12 cellular contexts compared by ENCODE assay signal in the genomic region with DNA sequence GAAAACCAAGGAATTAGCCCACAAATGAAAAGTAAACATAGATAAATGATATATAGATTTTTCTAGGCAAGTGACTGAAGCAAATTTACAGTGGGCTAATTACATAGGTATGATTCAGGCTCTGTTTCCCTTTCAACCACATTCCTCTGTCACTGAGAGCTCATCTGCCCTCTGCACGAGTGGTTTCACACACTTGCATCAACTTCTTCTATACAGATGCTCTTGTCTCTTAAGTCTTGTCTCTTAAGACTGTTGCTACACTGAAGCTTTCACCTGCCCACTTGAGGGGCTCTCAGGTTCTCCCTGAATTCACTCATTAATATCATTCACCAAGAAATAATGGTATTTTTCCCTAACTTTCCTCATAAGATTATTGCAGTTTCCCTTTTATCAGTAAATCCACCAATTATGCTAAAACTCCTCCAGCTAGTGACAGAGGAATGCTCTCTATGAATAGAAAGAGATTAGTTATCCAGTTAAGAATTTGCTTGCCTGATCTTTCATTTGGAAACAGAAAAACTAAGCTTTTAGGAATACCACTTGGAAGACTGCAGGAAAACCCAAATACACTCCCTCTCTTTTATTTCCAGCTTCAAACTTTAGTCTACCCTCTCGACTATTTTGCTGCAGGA.
DNase-seq lines count a peak whose midpoint lies in the region; ATAC-seq, FAIRE-seq and TF ChIP-seq lines count a peak whose summit lies in the region.
"Had no signal": no experiment of that assay in that cellular context is flagged by ENCODE, and none has a peak within 500 bp of the region (broad histone marks: within the 10 kb centered on the region; RNA-seq: fewer than 3 reads in every experiment).

No MANE protein-coding gene starts in this region.

- H2AFZ ChIP-seq in HepG2 (ENCODE audit: low read length) = no peak overlapping the region

- no peak for TF ChIP-seq EP300 in HepG2 (IDR thresholded peaks at IDR 0.05; ENCODE audit: low read depth in 2 of 2, low read length in 2 of 2)
- no peak for TF ChIP-seq EP300 in HepG2 (CRISPR knock-in tag; IDR thresholded peaks at IDR 0.05; ENCODE audit: borderline replicate concordance)

- H3K27ac Mint-ChIP-seq in activated T-helper 17 cell treated with anti-CD3 and anti-CD28 coated beads, Interleukin-2, amount 50 U/mL, for 72 hours = no peak overlapping the region
- no peak overlapping the region for H3K27ac Mint-ChIP-seq in stimulated activated naive B cell treated with anti-CD40 and anti-IgM and Interleukin-4, amounts not matched to agents 10 μg/mL and 1 μg/mL and 100 μg/mL, for 72 hours
- H3K27ac Mint-ChIP-seq: CD4-positive, alpha-beta T cell had no signal

- H3K4me1 ChIP-seq in HepG2 (ENCODE audit: insufficient read depth, low read length) = no peaks in the 10 kb centered on the region

- peaks cover 11% of the 10 kb centered on the region for H3K9me3 ChIP-seq in HepG2 (ENCODE audit: low read length)
- H3K9me3 ChIP-seq: tibial artery had no signal

- H3K4me1 Mint-ChIP-seq in activated T-helper 17 cell treated with anti-CD3 and anti-CD28 coated beads, Interleukin-2, amount 50 U/mL, for 72 hours = no peaks in the 10 kb centered on the region
- no peaks in the 10 kb centered on the region for H3K4me1 Mint-ChIP-seq in stimulated activated naive B cell treated with anti-CD40 and anti-IgM and Interleukin-4, amounts not matched to agents 10 μg/mL and 1 μg/mL and 100 μg/mL, for 72 hours

- POLR2A ChIA-PET in HepG2 (lab: Yijun Ruan, JAX) = no interaction called here

- H3K9me3 Mint-ChIP-seq in activated T-helper 17 cell treated with anti-CD3 and anti-CD28 coated beads, Interleukin-2, amount 50 U/mL, for 72 hours = no peaks in the 10 kb centered on the region
- H3K9me3 Mint-ChIP-seq in stimulated activated naive B cell treated with anti-CD40 and anti-IgM and Interleukin-4, amounts not matched to agents 10 μg/mL and 1 μg/mL and 100 μg/mL, for 72 hours = no peaks in the 10 kb centered on the region
- H3K9me3 Mint-ChIP-seq: CD4-positive, alpha-beta T cell had no signal

- H3K4me3 ChIP-seq in HepG2 (replicated peaks in 1 of 3; ENCODE audit: insufficient read depth in 1 of 3, low read depth in 2 of 3, low read length in 3 of 3) = no peak overlapping the region
- H3K4me3 ChIP-seq: tibial artery had no signal

- in situ Hi-C loops in HepG2 (cut with HindIII; ENCODE audit: extremely low pct_ligation_motif_present, low pct_unique_long_range_greater_than_20kb) = no loop called here
- in situ Hi-C loops in G401 (cut with HindIII; ENCODE audit: low sequenced_read_pairs) = no loop called here

- TF ChIP-seq RAD21 in HepG2 (CRISPR knock-in tag; IDR thresholded peaks at IDR 0.05) = no peak

- H3K27me3 Mint-ChIP-seq in activated T-helper 17 cell treated with anti-CD3 and anti-CD28 coated beads, Interleukin-2, amount 50 U/mL, for 72 hours = no peaks in the 10 kb centered on the region
- H3K27me3 Mint-ChIP-seq in stimulated activated naive B cell treated with anti-CD40 and anti-IgM and Interleukin-4, amounts not matched to agents 10 μg/mL and 1 μg/mL and 100 μg/mL, for 72 hours = peaks cover 6 to 7% of the 10 kb centered on the region in 2 donors

- H3K36me3 ChIP-seq in HepG2 (replicated peaks in 1 of 2; ENCODE audit: control insufficient read depth in 1 of 2, insufficient read depth in 2 of 2, low read length in 2 of 2) = no peaks in the 10 kb centered on the region
- H3K36me3 ChIP-seq: tibial artery had no signal

- DNase-seq in DMS79 (lab: John Stamatoyannopoulos, UW) (peak; percentile 11), HepG2 (ENCODE audit: low spot score) (no peak), G401 (ENCODE audit: low spot score) (no peak)
- no peak for DNase-seq in stimulated activated naive B cell treated with anti-CD40 and anti-IgM and Interleukin-4, amounts not matched to agents 10 μg/mL and 1 μg/mL and 100 μg/mL, for 72 hours
- DNase-seq in stimulated activated CD8-positive, alpha-beta memory T cell treated with anti-CD3 and anti-CD28 coated beads, Interleukin-4, amount 100 ng/mL, for 48 hours = no peak
- DNase-seq: CD4-positive, alpha-beta T cell; tibial artery had no signal

- ATAC-seq in GM19328 (IDR thresholded peaks at IDR 0.05; ENCODE audit: unreplicated experiment) (peak; percentile 91), HG02981 (IDR thresholded peaks at IDR 0.05; ENCODE audit: unreplicated experiment) (peak; percentile 91), HepG2 (no peak)
- ATAC-seq in activated T-helper 17 cell treated with anti-CD3 and anti-CD28 coated beads, Interleukin-2, amount 50 U/mL, for 72 hours (replicated peaks) = peak; percentile 83
- no peak for ATAC-seq in stimulated activated naive B cell treated with anti-CD40 and anti-IgM and Interleukin-4, amounts not matched to agents 10 μg/mL and 1 μg/mL and 100 μg/mL, for 72 hours (replicated peaks)

- H3K36me3 Mint-ChIP-seq in activated T-helper 17 cell treated with anti-CD3 and anti-CD28 coated beads, Interleukin-2, amount 50 U/mL, for 72 hours (ENCODE audit: low read depth) = no peaks in the 10 kb centered on the region
- peaks cover 0 to 6% of the 10 kb centered on the region in 2 donors for H3K36me3 Mint-ChIP-seq in stimulated activated naive B cell treated with anti-CD40 and anti-IgM and Interleukin-4, amounts not matched to agents 10 μg/mL and 1 μg/mL and 100 μg/mL, for 72 hours

- CTCF ChIA-PET in HepG2 (lab: Yijun Ruan, JAX; ENCODE audit: low intra/inter-chr PET ratio, low total read pairs) = no interaction called here

- TF ChIP-seq CTCF in HepG2 (CRISPR knock-in tag; IDR thresholded peaks at IDR 0.05) = no peak

- no peak overlapping the region for H3K4me2 ChIP-seq in HepG2 (ENCODE audit: low read depth, low read length)

- no peaks in the 10 kb centered on the region for H4K20me1 ChIP-seq in HepG2 (ENCODE audit: insufficient read depth, low read length)

- no peak for TF ChIP-seq POLR2A in HepG2 (IDR thresholded peaks at IDR 0.05; ENCODE audit: insufficient read depth in 1 of 2, low read depth in 2 of 2, low read length in 2 of 2)

- no peaks in the 10 kb centered on the region for H3K79me2 ChIP-seq in HepG2 (ENCODE audit: insufficient read depth, low read length)

- no peaks in the 10 kb centered on the region; a peak in 1 of 5 replicates for H3K27me3 ChIP-seq in HepG2 (ENCODE audit: control insufficient read depth in 1 of 2, insufficient read depth in 2 of 2, low read length in 2 of 2)
- H3K27me3 ChIP-seq: tibial artery had no signal

- no peak overlapping the region for H3K27ac ChIP-seq in HepG2 (ENCODE audit: extremely low read length, insufficient read depth, low read length)
- H3K27ac ChIP-seq: HL-60, tibial artery had no signal

- intact Hi-C loops in HepG2 (cut with micrococcal nuclease; ENCODE audit: unreplicated experiment) = no loop called here

- no peak overlapping the region for H3K4me3 Mint-ChIP-seq in activated T-helper 17 cell treated with anti-CD3 and anti-CD28 coated beads, Interleukin-2, amount 50 U/mL, for 72 hours
- no peak overlapping the region for H3K4me3 Mint-ChIP-seq in stimulated activated naive B cell treated with anti-CD40 and anti-IgM and Interleukin-4, amounts not matched to agents 10 μg/mL and 1 μg/mL and 100 μg/mL, for 72 hours
- H3K4me3 Mint-ChIP-seq: CD4-positive, alpha-beta T cell had no signal

- 50% methylated on average over 2 of the region's 2 CpGs for WGBS in HepG2 (ENCODE audit: low lambda C conversion rate)

- no TSS peak for BruUV-seq in HepG2 (replicated peaks; lab: Mats Ljungman, UMichigan)

- no peak overlapping the region for H3K9ac ChIP-seq in HepG2 (ENCODE audit: insufficient read depth, low read depth, low read length)

- no peak for FAIRE-seq in HepG2 (lab: Jason Lieb, UNC)
- FAIRE-seq: colon had no signal

TF ChIP-seq in HepG2, 621 proteins besides CTCF, POLR2A, EP300 and RAD21:
- TF ChIP-seq EHMT2 (IDR thresholded peaks at IDR 0.05; ENCODE audit: borderline replicate concordance, low read depth, low read length) (no peak), ZNF121 (CRISPR knock-in tag; IDR thresholded peaks at IDR 0.05) (no peak), ZSCAN30 (CRISPR knock-in tag; IDR thresholded peaks at IDR 0.05) (no peak), NR2F6 (IDR thresholded peaks at IDR 0.05) (no peak), NR2F6 (CRISPR knock-in tag; IDR thresholded peaks at IDR 0.05) (no peak), NR2F1 (CRISPR knock-in tag; IDR thresholded peaks at IDR 0.05) (no peak), ZNF562 (CRISPR knock-in tag; IDR thresholded peaks at IDR 0.05; ENCODE audit: borderline replicate concordance) (no peak), ZNF570 (CRISPR knock-in tag; IDR thresholded peaks at IDR 0.05; ENCODE audit: borderline replicate concordance) (no peak), PPARG (CRISPR knock-in tag; conservative IDR thresholded peaks at IDR 0.05) (no peak), NR2F2 (IDR thresholded peaks at IDR 0.05; ENCODE audit: borderline replicate concordance, low read depth) (no peak), JUN (CRISPR knock-in tag; IDR thresholded peaks at IDR 0.05) (no peak)
- TF ChIP-seq, protein P1, sequence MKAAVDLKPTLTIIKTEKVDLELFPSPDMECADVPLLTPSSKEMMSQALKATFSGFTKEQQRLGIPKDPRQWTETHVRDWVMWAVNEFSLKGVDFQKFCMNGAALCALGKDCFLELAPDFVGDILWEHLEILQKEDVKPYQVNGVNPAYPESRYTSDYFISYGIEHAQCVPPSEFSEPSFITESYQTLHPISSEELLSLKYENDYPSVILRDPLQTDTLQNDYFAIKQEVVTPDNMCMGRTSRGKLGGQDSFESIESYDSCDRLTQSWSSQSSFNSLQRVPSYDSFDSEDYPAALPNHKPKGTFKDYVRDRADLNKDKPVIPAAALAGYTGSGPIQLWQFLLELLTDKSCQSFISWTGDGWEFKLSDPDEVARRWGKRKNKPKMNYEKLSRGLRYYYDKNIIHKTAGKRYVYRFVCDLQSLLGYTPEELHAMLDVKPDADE (CRISPR knock-in tag; IDR thresholded peaks at IDR 0.05) = no peak
- TF ChIP-seq, protein P2, sequence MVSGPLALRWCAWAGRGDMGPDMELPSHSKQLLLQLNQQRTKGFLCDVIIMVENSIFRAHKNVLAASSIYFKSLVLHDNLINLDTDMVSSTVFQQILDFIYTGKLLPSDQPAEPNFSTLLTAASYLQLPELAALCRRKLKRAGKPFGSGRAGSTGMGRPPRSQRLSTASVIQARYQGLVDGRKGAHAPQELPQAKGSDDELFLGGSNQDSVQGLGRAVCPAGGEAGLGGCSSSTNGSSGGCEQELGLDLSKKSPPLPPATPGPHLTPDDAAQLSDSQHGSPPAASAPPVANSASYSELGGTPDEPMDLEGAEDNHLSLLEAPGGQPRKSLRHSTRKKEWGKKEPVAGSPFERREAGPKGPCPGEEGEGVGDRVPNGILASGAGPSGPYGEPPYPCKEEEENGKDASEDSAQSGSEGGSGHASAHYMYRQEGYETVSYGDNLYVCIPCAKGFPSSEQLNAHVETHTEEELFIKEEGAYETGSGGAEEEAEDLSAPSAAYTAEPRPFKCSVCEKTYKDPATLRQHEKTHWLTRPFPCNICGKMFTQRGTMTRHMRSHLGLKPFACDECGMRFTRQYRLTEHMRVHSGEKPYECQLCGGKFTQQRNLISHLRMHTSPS (CRISPR knock-in tag; IDR thresholded peaks at IDR 0.05; ENCODE audit: low read depth) = no peak

Comparison
In these comparisons a context has a peak if more than half of its experiments do, and no peak if none do; other contexts are left out.
1. ATAC-seq: peak in GM19328 (single experiment), HG02981 (single experiment) and activated T-helper 17 cell treated with anti-CD3 and anti-CD28 coated beads, Interleukin-2, amount 50 U/mL, for 72 hours (single experiment); none in HepG2 (single experiment) and stimulated activated naive B cell treated with anti-CD40 and anti-IgM and Interleukin-4, amounts not matched to agents 10 μg/mL and 1 μg/mL and 100 μg/mL, for 72 hours (0 of 2).